Comparison of ENCODE assay signal across 8 cellular contexts in the genomic region with DNA sequence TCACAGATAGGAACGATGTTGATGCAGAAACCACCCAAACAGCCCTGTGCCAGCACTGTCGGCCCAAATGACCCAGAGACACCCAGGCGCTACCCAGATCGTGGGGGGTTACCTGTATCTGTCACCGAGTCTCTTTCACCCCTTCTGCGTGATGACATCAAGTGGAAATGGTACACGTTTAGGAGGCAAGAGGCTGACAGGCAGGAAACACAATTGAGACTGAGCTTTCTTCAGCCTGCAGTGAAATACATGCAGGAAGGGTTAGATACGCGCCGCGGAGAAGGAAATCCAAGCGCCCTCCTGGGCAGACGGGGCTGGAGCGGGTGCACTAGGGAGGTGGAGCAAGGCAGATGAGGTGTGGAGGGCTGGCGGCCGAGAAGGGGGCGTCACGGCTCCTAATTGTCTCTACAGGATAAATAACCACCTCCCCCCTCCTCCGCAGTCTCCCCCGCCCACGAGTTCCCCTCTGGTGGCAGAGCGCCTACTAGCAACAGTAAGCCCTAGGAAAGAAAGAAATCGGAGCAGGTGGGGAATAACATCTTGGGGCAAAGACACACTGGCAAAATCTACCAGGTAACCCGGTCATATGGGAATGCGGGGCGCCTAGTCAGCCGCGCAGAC. TPM values are rescaled to one million over a fixed set of nuclear protein-coding genes. Genes with fewer than 3 reads are reported as not detected.
DNase-seq lines count a peak whose midpoint lies in the region; ATAC-seq, FAIRE-seq and TF ChIP-seq lines count a peak whose summit lies in the region.

A gene with protein sequence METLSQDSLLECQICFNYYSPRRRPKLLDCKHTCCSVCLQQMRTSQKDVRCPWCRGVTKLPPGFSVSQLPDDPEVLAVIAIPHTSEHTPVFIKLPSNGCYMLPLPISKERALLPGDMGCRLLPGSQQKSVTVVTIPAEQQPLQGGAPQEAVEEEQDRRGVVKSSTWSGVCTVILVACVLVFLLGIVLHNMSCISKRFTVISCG (minus strand): TSS at position 325 of the 621 bp plus-strand sequence. CDS start 76,544 bp downstream, outside the sequence.

- no peak within 1 kb of the TSS; the same call in 1 of the 2 replicates for H3K9ac ChIP-seq in PC-3 (ENCODE audit: low read length)
- H3K9ac ChIP-seq in K562 (ENCODE audit: insufficient read depth in 1 of 2, low read depth in 2 of 2, low read length in 2 of 2) = peak within 1 kb of the TSS in 1 of 2 experiments; percentile 52; a peak in 1 of 4 replicates

- WGBS in K562 (ENCODE audit: insufficient coverage, low coverage, missing lambda C conversion rate) = 20% methylated on average over 3 of the region's 28 CpGs

- H3K79me2 ChIP-seq in PC-3 (ENCODE audit: low read length) (no peaks in the 10 kb centered on the region), K562 (ENCODE audit: control insufficient read depth, insufficient read depth, low read length) (no peaks in the 10 kb centered on the region)

- no peak for ATAC-seq in PC-3
- ATAC-seq in K562 = no peak
- ATAC-seq in HG03342 (IDR thresholded peaks at IDR 0.05; ENCODE audit: unreplicated experiment) = no peak

- in situ Hi-C loops in K562 (cut with MboI) = no loop called here

- H3K4me1 ChIP-seq in PC-3 (ENCODE audit: insufficient read depth, low read length) (peaks cover 12% of the 10 kb centered on the region), K562 (replicated peaks in 1 of 2; ENCODE audit: control insufficient read depth in 2 of 2, insufficient read depth in 2 of 2, low read length in 2 of 2) (peaks cover 0 to 15% of the 10 kb centered on the region in 2 experiments; a peak in 2 of 5 replicates)

- CTCF ChIA-PET in PC-3 (lab: Charles Lee) = no interaction called here
- CTCF ChIA-PET in K562 (lab: Yijun Ruan, JAX; ENCODE audit: low intra/inter-chr PET ratio) = no interaction called here

- BruUV-seq in PC-3 (replicated peaks; lab: Mats Ljungman, UMichigan) (no TSS peak), K562 (replicated peaks; lab: Mats Ljungman, UMichigan) (no TSS peak)

- no peaks in the 10 kb centered on the region for H3F3A ChIP-seq in PC-3 (ENCODE audit: low read length, unreplicated experiment)

- H3K4me3 ChIP-seq in PC-3 (ENCODE audit: low read length) = peak within 1 kb of the TSS; percentile 74
- H3K4me3 ChIP-seq in K562 = peak within 1 kb of the TSS; percentile 38

- DNase-seq in GM20000 (ENCODE audit: low spot score) (peak; percentile 46), PC-3 (no peak), K562 (ENCODE audit: extremely low read depth in 1 of 4, low spot score in 3 of 4) (no peak), hypothalamus (lab: John Stamatoyannopoulos, UW) (peak in 29 of 51 donors; percentile 13 to 77 (median 27)), renal cortical epithelial cell (ENCODE audit: low read depth) (peak; percentile 5), foreskin melanocyte (no peak), mesenteric fat pad (ENCODE audit: low spot score) (no peak)

- H2AFZ ChIP-seq in PC-3 (ENCODE audit: low read length) = peak within 1 kb of the TSS; percentile 97
- H2AFZ ChIP-seq in K562 (ENCODE audit: low read depth, low read length) = 0 out of 2 replicates have a peak within 1 kb of the TSS, but pooled peaks have one; percentile 55

- POLR2A ChIA-PET in PC-3 (lab: Charles Lee; ENCODE audit: unreplicated experiment) = no interaction called here
- POLR2A ChIA-PET in K562 (lab: Yijun Ruan, JAX) = no interaction called here

- no peak within 1 kb of the TSS for H3K27ac ChIP-seq in PC-3 (ENCODE audit: low read length)
- H3K27ac ChIP-seq in K562 (ENCODE audit: extremely low read depth, low read depth, low read length) = no peak within 1 kb of the TSS

- TF ChIP-seq CTCF in GM20000 (IDR thresholded peaks at IDR 0.05; ENCODE audit: extremely low read depth, missing control alignments) (no peak), PC-3 (conservative IDR thresholded peaks at IDR 0.05; ENCODE audit: low read depth, low read length) (no peak), K562 (IDR thresholded peaks at IDR 0.05 in 2 of 3, conservative IDR thresholded peaks at IDR 0.05 in 1 of 3; ENCODE audit: insufficient read depth in 2 of 3, low read depth in 1 of 3, low read length in 3 of 3) (no peak)

- intact Hi-C loops in PC-3 (cut with micrococcal nuclease) = loop anchor here (10.0 kb wide), 1 partner anchor 308 kb away; no protein-coding TSS in a partner anchor
- intact Hi-C loops in K562 (cut with micrococcal nuclease) = no loop called here

- H3K36me3 ChIP-seq in PC-3 (ENCODE audit: low read depth, low read length) = no peaks in the 10 kb centered on the region
- H3K36me3 ChIP-seq in K562 (ENCODE audit: control insufficient read depth, insufficient read depth, low read length) = no peaks in the 10 kb centered on the region

- H4K20me1 ChIP-seq in PC-3 (ENCODE audit: low read length) (no peaks in the 10 kb centered on the region), K562 (replicated peaks; ENCODE audit: control insufficient read depth, insufficient read depth, low read length) (no peaks in the 10 kb centered on the region)

- no peak for TF ChIP-seq EP300 in K562 (IDR thresholded peaks at IDR 0.05; ENCODE audit: low read length)

- TF ChIP-seq POLR2A in K562 (conservative IDR thresholded peaks at IDR 0.05) = no peak

- no peaks in the 10 kb centered on the region for H3K9me1 ChIP-seq in K562 (ENCODE audit: control insufficient read depth, insufficient read depth, low read length)

- H3K9me2 ChIP-seq in PC-3 (replicated peaks; ENCODE audit: low read length) = no peaks in the 10 kb centered on the region

- no peak for FAIRE-seq in K562 (lab: Jason Lieb, UNC)

- TF ChIP-seq RAD21 in K562 (CRISPR knock-in tag; conservative IDR thresholded peaks at IDR 0.05 in 1 of 2, IDR thresholded peaks at IDR 0.05 in 1 of 2) = no peak

- no peaks in the 10 kb centered on the region for H3K9me3 ChIP-seq in PC-3 (ENCODE audit: low read length)
- no peaks in the 10 kb centered on the region for H3K9me3 ChIP-seq in K562 (replicated peaks; ENCODE audit: control insufficient read depth, insufficient read depth, low read depth, low read length)

- H3K27me3 ChIP-seq in PC-3 (ENCODE audit: low read length) (no peaks in the 10 kb centered on the region), K562 (ENCODE audit: control insufficient read depth in 2 of 2, insufficient read depth in 2 of 2, low read length in 2 of 2) (peaks cover 0 to 11% of the 10 kb centered on the region in 2 experiments; a peak in 1 of 5 replicates)

- peak within 1 kb of the TSS; percentile 87 for H3K4me2 ChIP-seq in PC-3 (ENCODE audit: low read length)
- no peak within 1 kb of the TSS; the same call in 1 of the 2 replicates for H3K4me2 ChIP-seq in K562 (ENCODE audit: insufficient read depth, low read length)

TF ChIP-seq in K562, 482 proteins besides CTCF, POLR2A, EP300 and RAD21:
- no peak for TF ChIP-seq ETS2 (tag; IDR thresholded peaks at IDR 0.05; ENCODE audit: borderline replicate concordance, poor library complexity, severe bottlenecking)
- TF ChIP-seq RAD51 (IDR thresholded peaks at IDR 0.05; ENCODE audit: borderline replicate concordance, low read depth) = no peak
- no peak for TF ChIP-seq WHSC1 (IDR thresholded peaks at IDR 0.05; ENCODE audit: low read length)
- TF ChIP-seq, protein P1, sequence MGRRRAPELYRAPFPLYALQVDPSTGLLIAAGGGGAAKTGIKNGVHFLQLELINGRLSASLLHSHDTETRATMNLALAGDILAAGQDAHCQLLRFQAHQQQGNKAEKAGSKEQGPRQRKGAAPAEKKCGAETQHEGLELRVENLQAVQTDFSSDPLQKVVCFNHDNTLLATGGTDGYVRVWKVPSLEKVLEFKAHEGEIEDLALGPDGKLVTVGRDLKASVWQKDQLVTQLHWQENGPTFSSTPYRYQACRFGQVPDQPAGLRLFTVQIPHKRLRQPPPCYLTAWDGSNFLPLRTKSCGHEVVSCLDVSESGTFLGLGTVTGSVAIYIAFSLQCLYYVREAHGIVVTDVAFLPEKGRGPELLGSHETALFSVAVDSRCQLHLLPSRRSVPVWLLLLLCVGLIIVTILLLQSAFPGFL (CRISPR knock-in tag; IDR thresholded peaks at IDR 0.05) = no peak
- TF ChIP-seq KLF6 (CRISPR knock-in tag; IDR thresholded peaks at IDR 0.05; ENCODE audit: borderline replicate concordance) = no peak
- TF ChIP-seq ZNF699 (CRISPR knock-in tag; IDR thresholded peaks at IDR 0.05; ENCODE audit: insufficient replicate concordance) = no peak
- TF ChIP-seq NUFIP1 (IDR thresholded peaks at IDR 0.05; ENCODE audit: partially characterized antibody) = no peak
- TF ChIP-seq BMI1 (IDR thresholded peaks at IDR 0.05; ENCODE audit: low read length) = no peak
- no peak for TF ChIP-seq ZNF431 (CRISPR knock-in tag; IDR thresholded peaks at IDR 0.05)

RNA-seq across cellular contexts. Expression of the gene that starts here (rescaled TPM):
- total RNA-seq in PC-3 (2014; rRNA removed) (2.0 and 2.8 TPM in 2 replicates), K562 (2014; rRNA removed) (not detected in 2 replicates), K562 (2014; rRNA removed; fragmentation: Illumina TruSeq; extraction: Trizol) (not detected in 2 replicates), K562 (2015; rRNA removed; fragmentation: Illumina TruSeq; extraction: Trizol) (not detected in 2 replicates), K562 (2021) (0.02 and 0.04 TPM in 2 replicates), renal cortical epithelial cell (0.70 and 3.3 TPM in 2 replicates), mesenteric fat pad (9.6 TPM)
- total RNA-seq in K562 (2011; cell fraction: chromatin; rRNA removed; ENCODE audit: low replicate concordance) = 0.83 TPM in 1 of 2 replicates, not detected in the other
- total RNA-seq in K562 (2011; cell fraction: nucleolus; rRNA removed) = under 0.01 TPM in 1 of 2 replicates, not detected in the other
- total RNA-seq in K562 (2011; cell fraction: nucleoplasm; rRNA removed) = 0.08 TPM in 1 of 2 replicates, not detected in the other
- polyA plus RNA-seq in K562 (2011; rRNA removed) (not detected in 2 replicates), K562 (2014; fragmentation: Illumina TruSeq; extraction: Trizol) (not detected in 2 replicates), K562 (2014; fragmentation: Nextera tagmentation; extraction: Ambion mirVana) (not detected), K562 (2014; rRNA removed) (0.05 TPM in 1 of 2 replicates, not detected in the other)
- polyA plus RNA-seq in K562 (2011; cell fraction: cytosol; rRNA removed) = 0.21 TPM in 1 of 2 replicates, not detected in the other
- polyA plus RNA-seq in K562 (2011; cell fraction: nucleus; rRNA removed) = 0.01 TPM in 1 of 2 replicates, not detected in the other
- not detected in 2 replicates for polyA plus RNA-seq in K562 (2012)
- polyA minus RNA-seq in K562 (2011; rRNA and poly(A)+ RNA removed) = not detected in 2 replicates
- polyA minus RNA-seq in K562 (2011; cell fraction: cytosol; rRNA and poly(A)+ RNA removed) = not detected in 2 replicates
- polyA minus RNA-seq in K562 (2011; cell fraction: nucleus; rRNA and poly(A)+ RNA removed) = not detected in 2 replicates

Comparison
In these comparisons a context has a peak if more than half of its experiments do, and no peak if none do; other contexts are left out.
1. DNase-seq: peak in GM20000 (single experiment), hypothalamus (29 of 51) and renal cortical epithelial cell (single experiment); none in PC-3 (single experiment), K562 (0 of 4), foreskin melanocyte (single experiment) and mesenteric fat pad (single experiment).